1 cellular context compared by ENCODE assay signal in genomic region chr16:30969246-30969842, GRCh38.
TF ChIP-seq lines count a peak whose summit lies in the region.

No MANE protein-coding gene starts in this region.

TF ChIP-seq in K562, 482 proteins besides CTCF, POLR2A, EP300 and RAD21:
- TF ChIP-seq POLR2G (IDR thresholded peaks at IDR 0.05; ENCODE audit: low read depth, low read length) = peak; percentile 37; the same call in 1 of the 2 replicates
- no peak for TF ChIP-seq ADNP (tag; IDR thresholded peaks at IDR 0.05)
- TF ChIP-seq TAF15 (IDR thresholded peaks at IDR 0.05; ENCODE audit: low read depth, low read length) = no peak
- TF ChIP-seq MYC (IDR thresholded peaks at IDR 0.05; ENCODE audit: low read depth, low read length) = no peak
- no peak for TF ChIP-seq MYC (CRISPR knock-in tag; IDR thresholded peaks at IDR 0.05; ENCODE audit: borderline replicate concordance, low read depth)
- TF ChIP-seq MEF2D (tag; conservative IDR thresholded peaks at IDR 0.05; ENCODE audit: low read depth) = no peak
TF ChIP-seq in K562: peak in this region for 1.
